In the genomic region with DNA sequence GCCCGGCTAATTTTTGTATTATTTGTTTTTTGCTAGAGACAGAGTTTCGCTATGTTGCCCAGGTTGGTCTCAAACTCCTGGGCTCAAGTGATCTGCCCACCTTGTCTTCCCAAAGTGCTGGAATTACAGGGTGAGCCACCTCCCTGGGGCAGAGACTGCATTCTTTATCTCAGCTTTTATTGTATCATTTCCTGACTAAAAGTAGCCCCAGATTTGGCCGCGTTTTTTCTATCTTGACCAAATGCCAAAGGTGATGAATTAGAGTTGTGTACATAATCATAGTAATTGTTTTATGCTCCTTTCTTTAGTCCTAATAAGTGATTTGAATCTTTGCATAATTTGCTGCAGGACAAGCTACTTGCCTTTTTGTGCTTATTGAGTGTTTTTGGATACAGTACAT, we compare ENCODE assay signal across 2 cellular contexts.
TF ChIP-seq lines count a peak whose summit lies in the region.

No MANE protein-coding gene starts in this region.

TF ChIP-seq in A549, 52 proteins besides CTCF, POLR2A, EP300 and RAD21:
- TF ChIP-seq TP53 (CRISPR knock-in tag; IDR thresholded peaks at IDR 0.05) (no peak), HDAC2 (IDR thresholded peaks at IDR 0.05) (no peak), NFE2L2 (conservative IDR thresholded peaks at IDR 0.05; ENCODE audit: low read length) (no peak), ZNF302 (CRISPR knock-in tag; IDR thresholded peaks at IDR 0.05) (no peak), MAFK (IDR thresholded peaks at IDR 0.05; ENCODE audit: partially characterized antibody) (no peak), ZSCAN20 (CRISPR knock-in tag; IDR thresholded peaks at IDR 0.05) (no peak)
- TF ChIP-seq, protein P1, sequence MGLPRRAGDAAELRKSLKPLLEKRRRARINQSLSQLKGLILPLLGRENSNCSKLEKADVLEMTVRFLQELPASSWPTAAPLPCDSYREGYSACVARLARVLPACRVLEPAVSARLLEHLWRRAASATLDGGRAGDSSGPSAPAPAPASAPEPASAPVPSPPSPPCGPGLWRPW (IDR thresholded peaks at IDR 0.05): no peak
- TF ChIP-seq, protein P2, sequence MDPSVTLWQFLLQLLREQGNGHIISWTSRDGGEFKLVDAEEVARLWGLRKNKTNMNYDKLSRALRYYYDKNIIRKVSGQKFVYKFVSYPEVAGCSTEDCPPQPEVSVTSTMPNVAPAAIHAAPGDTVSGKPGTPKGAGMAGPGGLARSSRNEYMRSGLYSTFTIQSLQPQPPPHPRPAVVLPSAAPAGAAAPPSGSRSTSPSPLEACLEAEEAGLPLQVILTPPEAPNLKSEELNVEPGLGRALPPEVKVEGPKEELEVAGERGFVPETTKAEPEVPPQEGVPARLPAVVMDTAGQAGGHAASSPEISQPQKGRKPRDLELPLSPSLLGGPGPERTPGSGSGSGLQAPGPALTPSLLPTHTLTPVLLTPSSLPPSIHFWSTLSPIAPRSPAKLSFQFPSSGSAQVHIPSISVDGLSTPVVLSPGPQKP (IDR thresholded peaks at IDR 0.05; ENCODE audit: low read depth, low read length): no peak
- TF ChIP-seq, protein P3, sequence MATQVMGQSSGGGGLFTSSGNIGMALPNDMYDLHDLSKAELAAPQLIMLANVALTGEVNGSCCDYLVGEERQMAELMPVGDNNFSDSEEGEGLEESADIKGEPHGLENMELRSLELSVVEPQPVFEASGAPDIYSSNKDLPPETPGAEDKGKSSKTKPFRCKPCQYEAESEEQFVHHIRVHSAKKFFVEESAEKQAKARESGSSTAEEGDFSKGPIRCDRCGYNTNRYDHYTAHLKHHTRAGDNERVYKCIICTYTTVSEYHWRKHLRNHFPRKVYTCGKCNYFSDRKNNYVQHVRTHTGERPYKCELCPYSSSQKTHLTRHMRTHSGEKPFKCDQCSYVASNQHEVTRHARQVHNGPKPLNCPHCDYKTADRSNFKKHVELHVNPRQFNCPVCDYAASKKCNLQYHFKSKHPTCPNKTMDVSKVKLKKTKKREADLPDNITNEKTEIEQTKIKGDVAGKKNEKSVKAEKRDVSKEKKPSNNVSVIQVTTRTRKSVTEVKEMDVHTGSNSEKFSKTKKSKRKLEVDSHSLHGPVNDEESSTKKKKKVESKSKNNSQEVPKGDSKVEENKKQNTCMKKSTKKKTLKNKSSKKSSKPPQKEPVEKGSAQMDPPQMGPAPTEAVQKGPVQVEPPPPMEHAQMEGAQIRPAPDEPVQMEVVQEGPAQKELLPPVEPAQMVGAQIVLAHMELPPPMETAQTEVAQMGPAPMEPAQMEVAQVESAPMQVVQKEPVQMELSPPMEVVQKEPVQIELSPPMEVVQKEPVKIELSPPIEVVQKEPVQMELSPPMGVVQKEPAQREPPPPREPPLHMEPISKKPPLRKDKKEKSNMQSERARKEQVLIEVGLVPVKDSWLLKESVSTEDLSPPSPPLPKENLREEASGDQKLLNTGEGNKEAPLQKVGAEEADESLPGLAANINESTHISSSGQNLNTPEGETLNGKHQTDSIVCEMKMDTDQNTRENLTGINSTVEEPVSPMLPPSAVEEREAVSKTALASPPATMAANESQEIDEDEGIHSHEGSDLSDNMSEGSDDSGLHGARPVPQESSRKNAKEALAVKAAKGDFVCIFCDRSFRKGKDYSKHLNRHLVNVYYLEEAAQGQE (IDR thresholded peaks at IDR 0.05): no peak
- TF ChIP-seq, protein P4, sequence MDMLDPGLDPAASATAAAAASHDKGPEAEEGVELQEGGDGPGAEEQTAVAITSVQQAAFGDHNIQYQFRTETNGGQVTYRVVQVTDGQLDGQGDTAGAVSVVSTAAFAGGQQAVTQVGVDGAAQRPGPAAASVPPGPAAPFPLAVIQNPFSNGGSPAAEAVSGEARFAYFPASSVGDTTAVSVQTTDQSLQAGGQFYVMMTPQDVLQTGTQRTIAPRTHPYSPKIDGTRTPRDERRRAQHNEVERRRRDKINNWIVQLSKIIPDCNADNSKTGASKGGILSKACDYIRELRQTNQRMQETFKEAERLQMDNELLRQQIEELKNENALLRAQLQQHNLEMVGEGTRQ (IDR thresholded peaks at IDR 0.05): no peak
- TF ChIP-seq, protein P5, sequence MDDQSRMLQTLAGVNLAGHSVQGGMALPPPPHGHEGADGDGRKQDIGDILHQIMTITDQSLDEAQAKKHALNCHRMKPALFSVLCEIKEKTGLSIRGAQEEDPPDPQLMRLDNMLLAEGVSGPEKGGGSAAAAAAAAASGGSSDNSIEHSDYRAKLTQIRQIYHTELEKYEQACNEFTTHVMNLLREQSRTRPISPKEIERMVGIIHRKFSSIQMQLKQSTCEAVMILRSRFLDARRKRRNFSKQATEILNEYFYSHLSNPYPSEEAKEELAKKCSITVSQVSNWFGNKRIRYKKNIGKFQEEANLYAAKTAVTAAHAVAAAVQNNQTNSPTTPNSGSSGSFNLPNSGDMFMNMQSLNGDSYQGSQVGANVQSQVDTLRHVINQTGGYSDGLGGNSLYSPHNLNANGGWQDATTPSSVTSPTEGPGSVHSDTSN (IDR thresholded peaks at IDR 0.05): no peak

TF ChIP-seq in endothelial cell of umbilical vein, 7 proteins besides CTCF, POLR2A, EP300 and RAD21:
- TF ChIP-seq GATA2 (IDR thresholded peaks at IDR 0.05; ENCODE audit: insufficient read depth, insufficient read length, low read depth, low read length) (peak; percentile 54), JUN (IDR thresholded peaks at IDR 0.05; ENCODE audit: borderline replicate concordance, insufficient read depth, insufficient read length, low read depth) (no peak)
